15 cellular contexts compared by ENCODE assay signal in the genomic region with DNA sequence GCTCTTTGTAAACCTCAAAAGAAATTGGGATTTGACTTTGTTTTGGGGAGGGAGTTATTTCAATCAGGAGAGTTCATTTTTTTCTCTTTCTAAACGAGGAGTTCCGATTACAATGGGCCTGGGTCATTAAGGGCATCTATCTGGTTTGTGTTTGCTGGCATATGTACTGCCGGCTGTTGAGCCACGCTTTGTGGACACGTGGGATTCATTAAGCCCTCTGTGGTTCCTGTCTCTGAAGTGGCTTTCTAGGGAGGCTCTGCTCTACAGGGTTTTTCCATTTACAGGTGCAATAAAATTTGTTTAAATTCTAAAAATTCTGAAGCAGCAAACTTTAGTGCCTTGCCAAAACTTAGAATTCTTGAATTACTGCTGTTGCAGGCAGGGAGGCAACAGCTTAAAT. TPM values are rescaled to one million over a fixed set of nuclear protein-coding genes. Genes with fewer than 3 reads are reported as not detected.
A peak's percentile ranks its signal among the peaks of the same experiment; 100 is the strongest.
DNase-seq lines count a peak whose midpoint lies in the region; ATAC-seq and TF ChIP-seq lines count a peak whose summit lies in the region.
"Had no signal": no experiment of that assay in that cellular context is flagged by ENCODE, and none has a peak within 500 bp of the region (broad histone marks: within the 10 kb centered on the region; RNA-seq: fewer than 3 reads in every experiment).

No MANE protein-coding gene starts in this region.

- no peaks in the 10 kb centered on the region for H3K9me3 Mint-ChIP-seq in activated naive CD4-positive, alpha-beta T cell treated with anti-CD3 and anti-CD28 coated beads, Interleukin-2, amount 50 U/mL, for 72 hours
- H3K9me3 Mint-ChIP-seq in naive thymus-derived CD8-positive, alpha-beta T cell: no peaks in the 10 kb centered on the region

- POLR2A ChIA-PET in naive thymus-derived CD8-positive, alpha-beta T cell (lab: Charles Lee): interaction anchor here (0.6 to 1.6 kb wide), 4 partner anchors 24 to 152 kb away, joined by 3 to 11 read pairs (median 3); a partner anchor contains a TSS

- H3K27ac ChIP-seq in smooth muscle cell (ENCODE audit: low read depth): no peak overlapping the region
- H3K27ac ChIP-seq: foreskin keratinocyte had no signal

- H3K27me3 ChIP-seq in smooth muscle cell (ENCODE audit: low read depth): no peaks in the 10 kb centered on the region
- H3K27me3 ChIP-seq: foreskin keratinocyte, sigmoid colon had no signal

- H3K4me3 ChIP-seq in Jurkat, Clone E6-1 (ENCODE audit: low read length): no peak overlapping the region
- H3K4me3 ChIP-seq in smooth muscle cell: no peak overlapping the region
- H3K4me3 ChIP-seq: GM12878, sigmoid colon had no signal

- no peak overlapping the region for H2AFZ ChIP-seq in smooth muscle cell (ENCODE audit: low read depth)

- no peak for ATAC-seq in activated naive CD4-positive, alpha-beta T cell treated with anti-CD3 and anti-CD28 coated beads, Interleukin-2, amount 50 U/mL, for 72 hours
- ATAC-seq in naive thymus-derived CD8-positive, alpha-beta T cell: peak; percentile 42 to 45
- no peak for ATAC-seq in GM21786 (IDR thresholded peaks at IDR 0.05; ENCODE audit: unreplicated experiment)
- ATAC-seq: foreskin keratinocyte, GM12878 had no signal

- H3F3A ChIP-seq in smooth muscle cell (ENCODE audit: low read depth): no peaks in the 10 kb centered on the region

- H3K9me3 ChIP-seq in smooth muscle cell (replicated peaks; ENCODE audit: low read depth): no peaks in the 10 kb centered on the region
- H3K9me3 ChIP-seq: sigmoid colon had no signal

- no peak for TF ChIP-seq CTCF in smooth muscle cell (IDR thresholded peaks at IDR 0.05; ENCODE audit: borderline replicate concordance, insufficient read depth, poor library complexity, severe bottlenecking)

- no peak overlapping the region for H3K9ac ChIP-seq in smooth muscle cell (ENCODE audit: low read depth)

- H3K4me1 Mint-ChIP-seq in naive thymus-derived CD8-positive, alpha-beta T cell: peaks cover 29 to 59% (median 49%) of the 10 kb centered on the region in 4 donors

- H3K4me1 ChIP-seq in smooth muscle cell (ENCODE audit: low read depth): no peaks in the 10 kb centered on the region
- H3K4me1 ChIP-seq: foreskin keratinocyte had no signal

- no peaks in the 10 kb centered on the region for H3K79me2 ChIP-seq in smooth muscle cell (ENCODE audit: low read depth)

- H3K27me3 Mint-ChIP-seq in naive thymus-derived CD8-positive, alpha-beta T cell: no peaks in the 10 kb centered on the region

- 55% methylated on average over 5 of the region's 5 CpGs for WGBS in smooth muscle cell (ENCODE audit: low lambda C conversion rate)

- H3K4me2 ChIP-seq in smooth muscle cell: no peak overlapping the region

- peak overlapping the region; percentile 18 to 85 for H3K27ac Mint-ChIP-seq in activated naive CD4-positive, alpha-beta T cell treated with anti-CD3 and anti-CD28 coated beads, Interleukin-2, amount 50 U/mL, for 72 hours
- peak overlapping the region; percentile 78 to 93 (median 88) for H3K27ac Mint-ChIP-seq in naive thymus-derived CD8-positive, alpha-beta T cell

- DNase-seq in NCI-H2029 (lab: John Stamatoyannopoulos, UW) (peak; percentile 55), NCI-H2029 treated with DMSO at 0.1 percent for 48 hours (lab: John Stamatoyannopoulos, UW) (no peak), smooth muscle cell (lab: John Stamatoyannopoulos, UW; ENCODE audit: unreplicated experiment) (no peak)
- peak; percentile 48 for DNase-seq in Jurkat, Clone E6-1 (ENCODE audit: low read depth, low spot score)
- DNase-seq in activated naive CD4-positive, alpha-beta T cell treated with anti-CD3 and anti-CD28 coated beads, Interleukin-2, amount 50 U/mL, for 72 hours (ENCODE audit: low spot score in 2 of 2): no peak
- no peak for DNase-seq in naive thymus-derived CD8-positive, alpha-beta T cell
- no peak for DNase-seq in stimulated activated CD4-positive, alpha-beta T cell treated with anti-CD3 and anti-CD28 coated beads, Interleukin-4, amount 100 ng/mL, for 24 hours
- DNase-seq: DMS53, foreskin keratinocyte, GOT3, NCI-H748 treated with DMSO at 0.1 percent for 48 hours, SHP77 treated with DMSO at 0.1 percent for 48 hours, sigmoid colon had no signal

- H3K36me3 ChIP-seq in smooth muscle cell (ENCODE audit: low read depth): no peaks in the 10 kb centered on the region

- H3K36me3 Mint-ChIP-seq in activated naive CD4-positive, alpha-beta T cell treated with anti-CD3 and anti-CD28 coated beads, Interleukin-2, amount 50 U/mL, for 72 hours: peaks cover 5 to 16% of the 10 kb centered on the region in 2 donors
- peaks cover 4 to 43% (median 10%) of the 10 kb centered on the region in 3 donors for H3K36me3 Mint-ChIP-seq in naive thymus-derived CD8-positive, alpha-beta T cell

- H4K20me1 ChIP-seq in smooth muscle cell (ENCODE audit: low read depth): no peaks in the 10 kb centered on the region

- peak overlapping the region in 9 of 10 donors; percentile 27 to 76 (median 62) for H3K4me3 Mint-ChIP-seq in naive thymus-derived CD8-positive, alpha-beta T cell

RNA-seq across cellular contexts. Expression of a gene that starts 57.9 kb away (rescaled TPM):
- polyA plus RNA-seq in Jurkat, Clone E6-1 (2012; ENCODE audit: insufficient read depth, insufficient read length): 15.9 TPM
- total RNA-seq in activated naive CD4-positive, alpha-beta T cell treated with anti-CD3 and anti-CD28 coated beads, Interleukin-2, amount 50 U/mL, for 72 hours: 10 to 100 TPM; 21.5 to 26.8 TPM
- 10 to 100 TPM; 30.1 to 30.2 TPM for total RNA-seq in naive thymus-derived CD8-positive, alpha-beta T cell
- polyA plus RNA-seq in naive thymus-derived CD8-positive, alpha-beta T cell: 10 to 100 TPM; 36.3 to 39.8 (median 38.0) TPM
- total RNA-seq in smooth muscle cell: 61.8 and 64.9 TPM in 2 replicates
- polyA plus RNA-seq in smooth muscle cell: 31.1 and 36.4 TPM in 2 replicates

Comparison
In these comparisons a context has a peak if more than half of its experiments do, and no peak if none do; other contexts are left out.
1. DNase-seq: peak in NCI-H2029 (single experiment) and Jurkat, Clone E6-1 (single experiment); none in NCI-H2029 treated with DMSO at 0.1 percent for 48 hours (single experiment), activated naive CD4-positive, alpha-beta T cell treated with anti-CD3 and anti-CD28 coated beads, Interleukin-2, amount 50 U/mL, for 72 hours (0 of 2), naive thymus-derived CD8-positive, alpha-beta T cell (0 of 10), stimulated activated CD4-positive, alpha-beta T cell treated with anti-CD3 and anti-CD28 coated beads, Interleukin-4, amount 100 ng/mL, for 24 hours (single experiment) and smooth muscle cell (single experiment).
2. ATAC-seq: peak in naive thymus-derived CD8-positive, alpha-beta T cell (2 of 2); none in activated naive CD4-positive, alpha-beta T cell treated with anti-CD3 and anti-CD28 coated beads, Interleukin-2, amount 50 U/mL, for 72 hours (0 of 2) and GM21786 (single experiment).